ENCODE assay signal across 9 cellular contexts in the genomic region with DNA sequence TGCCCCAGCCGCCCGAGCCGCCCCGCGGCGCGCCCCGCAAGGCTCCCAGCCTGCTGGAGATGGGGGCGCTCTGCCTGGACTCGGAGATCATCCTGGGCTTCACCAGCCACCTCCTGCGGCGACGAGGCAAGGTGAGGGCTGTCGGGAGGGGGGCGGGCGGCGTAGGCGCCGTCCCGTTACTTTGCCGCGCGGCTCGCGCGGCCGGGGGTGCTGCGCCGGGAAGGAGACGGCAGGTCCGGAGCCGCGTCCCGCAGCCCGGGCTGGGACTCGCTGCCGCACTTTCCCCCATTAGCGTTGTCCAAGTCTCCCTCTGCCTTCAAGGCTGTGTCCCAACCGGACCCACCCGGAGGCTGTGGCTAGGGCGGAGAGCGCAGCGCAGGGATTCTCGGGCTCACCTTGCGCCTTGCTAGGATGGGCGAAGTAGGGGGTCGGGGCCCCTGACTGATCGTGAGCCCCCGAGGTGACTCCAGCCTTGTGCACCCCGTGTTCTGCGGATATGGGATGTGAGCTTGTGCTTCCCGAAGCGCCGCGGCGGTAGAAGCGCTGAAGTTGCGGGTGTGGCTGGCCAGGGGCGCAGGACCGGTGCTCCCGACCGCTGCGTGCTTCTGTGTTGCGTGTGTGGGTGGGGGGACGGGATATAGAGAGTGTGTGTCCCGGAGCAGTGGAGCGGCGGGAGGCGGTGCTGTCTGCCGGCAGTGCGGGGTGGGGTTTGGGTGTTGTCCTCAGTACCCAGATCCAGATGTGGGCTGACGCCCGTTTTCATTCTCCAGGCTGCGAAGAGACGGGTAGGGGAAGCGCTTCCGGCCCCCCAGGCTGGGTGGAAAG. TPM values are rescaled to one million over a fixed set of nuclear protein-coding genes. Genes with fewer than 3 reads are reported as not detected.
DNase-seq lines count a peak whose midpoint lies in the region; ATAC-seq, FAIRE-seq and TF ChIP-seq lines count a peak whose summit lies in the region.
"Had no signal": no experiment of that assay in that cellular context is flagged by ENCODE, and none has a peak within 500 bp of the region (broad histone marks: within the 10 kb centered on the region; RNA-seq: fewer than 3 reads in every experiment).

No MANE protein-coding gene starts in this region.

- H3K36me3 ChIP-seq in kidney (ENCODE audit: control insufficient read depth in 1 of 2, insufficient read depth in 2 of 2, low read length in 2 of 2) (no peaks in the 10 kb centered on the region), stomach (no peaks in the 10 kb centered on the region)

- H3K4me3 ChIP-seq in kidney (ENCODE audit: low read length in 2 of 2) = no peak overlapping the region
- H3K4me3 ChIP-seq in stomach = peak overlapping the region in 3 of 4 donors; percentile 49 to 63 (median 57)
- H3K4me3 ChIP-seq: PC-9 had no signal

- H3K4me3 Mint-ChIP-seq in activated CD8-positive, alpha-beta T cell treated with anti-CD3 and anti-CD28 coated beads for 36 hours = peak overlapping the region; percentile 12
- no peak overlapping the region for H3K4me3 Mint-ChIP-seq in activated CD8-positive, alpha-beta T cell treated with anti-CD3 and anti-CD28 coated beads, Interleukin-2, amount 10 ng/mL, durations not matched to agents 7 days and 5 days
- peak overlapping the region; percentile 65 for H3K4me3 Mint-ChIP-seq in activated T-helper 17 cell treated with anti-CD3 and anti-CD28 coated beads, Interleukin-2, amount 50 U/mL, for 72 hours

- H3K36me3 Mint-ChIP-seq in activated CD8-positive, alpha-beta T cell treated with anti-CD3 and anti-CD28 coated beads for 36 hours (ENCODE audit: low read depth) = no peaks in the 10 kb centered on the region
- H3K36me3 Mint-ChIP-seq in activated CD8-positive, alpha-beta T cell treated with anti-CD3 and anti-CD28 coated beads, Interleukin-2, amount 10 ng/mL, durations not matched to agents 7 days and 5 days (ENCODE audit: low read depth) = no peaks in the 10 kb centered on the region
- peaks cover 6% of the 10 kb centered on the region for H3K36me3 Mint-ChIP-seq in activated T-helper 17 cell treated with anti-CD3 and anti-CD28 coated beads, Interleukin-2, amount 50 U/mL, for 72 hours (ENCODE audit: low read depth)

- CTCF ChIA-PET in activated CD8-positive, alpha-beta T cell treated with anti-CD3 and anti-CD28 coated beads for 36 hours (lab: Charles Lee) = interaction anchor here (1.1 kb wide), 1 partner anchor 234 kb away, joined by 3 read pairs; no protein-coding TSS in a partner anchor
- CTCF ChIA-PET in activated CD8-positive, alpha-beta T cell treated with anti-CD3 and anti-CD28 coated beads, Interleukin-2, amount 10 ng/mL, durations not matched to agents 7 days and 5 days (lab: Charles Lee) = interaction anchor here (1.1 kb wide), 2 partner anchors 22 to 428 kb away, joined by 4 to 8 read pairs; no protein-coding TSS in a partner anchor

- TF ChIP-seq EP300 in stomach (IDR thresholded peaks at IDR 0.05) = no peak

- no peak for TF ChIP-seq CTCF in activated CD8-positive, alpha-beta T cell treated with anti-CD3 and anti-CD28 coated beads for 36 hours (IDR thresholded peaks at IDR 0.05)
- TF ChIP-seq CTCF in kidney (IDR thresholded peaks at IDR 0.05; ENCODE audit: borderline replicate concordance, extremely low read depth, insufficient read depth) (no peak), stomach (IDR thresholded peaks at IDR 0.05) (no peak)

- peaks cover 4% of the 10 kb centered on the region for H3K4me1 Mint-ChIP-seq in activated CD8-positive, alpha-beta T cell treated with anti-CD3 and anti-CD28 coated beads for 36 hours (ENCODE audit: low read depth)
- H3K4me1 Mint-ChIP-seq in activated CD8-positive, alpha-beta T cell treated with anti-CD3 and anti-CD28 coated beads, Interleukin-2, amount 10 ng/mL, durations not matched to agents 7 days and 5 days (ENCODE audit: low read depth) = peaks cover 10% of the 10 kb centered on the region
- no peaks in the 10 kb centered on the region for H3K4me1 Mint-ChIP-seq in activated T-helper 17 cell treated with anti-CD3 and anti-CD28 coated beads, Interleukin-2, amount 50 U/mL, for 72 hours

- no peaks in the 10 kb centered on the region for H3K9me3 Mint-ChIP-seq in activated CD8-positive, alpha-beta T cell treated with anti-CD3 and anti-CD28 coated beads for 36 hours
- H3K9me3 Mint-ChIP-seq in activated CD8-positive, alpha-beta T cell treated with anti-CD3 and anti-CD28 coated beads, Interleukin-2, amount 10 ng/mL, durations not matched to agents 7 days and 5 days (ENCODE audit: insufficient read depth) = no peaks in the 10 kb centered on the region
- H3K9me3 Mint-ChIP-seq in activated T-helper 17 cell treated with anti-CD3 and anti-CD28 coated beads, Interleukin-2, amount 50 U/mL, for 72 hours = no peaks in the 10 kb centered on the region

- peak; percentile 11 for DNase-seq in activated CD8-positive, alpha-beta T cell treated with anti-CD3 and anti-CD28 coated beads for 36 hours
- DNase-seq in activated CD8-positive, alpha-beta T cell treated with anti-CD3 and anti-CD28 coated beads, Interleukin-2, amount 10 ng/mL, durations not matched to agents 7 days and 5 days = no peak
- DNase-seq in kidney (peak; percentile 75), stomach (no peak), SK-N-DZ (ENCODE audit: low spot score) (no peak), NCI-H2029 (lab: John Stamatoyannopoulos, UW) (no peak)
- no peak for DNase-seq in stimulated activated naive CD4-positive, alpha-beta T cell treated with Interleukin-2 at 50 U/mL for 16 hours (lab: John Stamatoyannopoulos, UW)

- H3K4me1 ChIP-seq in kidney (ENCODE audit: control insufficient read depth in 1 of 2, insufficient read depth in 1 of 2, low read depth in 1 of 2, low read length in 2 of 2) (peaks cover 0 to 5% of the 10 kb centered on the region in 2 donors), stomach (peaks cover 26 to 48% (median 44%) of the 10 kb centered on the region in 4 donors)

- FAIRE-seq in kidney (lab: Jason Lieb, UNC) = no peak

- peaks cover 33% of the 10 kb centered on the region for H3K27me3 Mint-ChIP-seq in activated CD8-positive, alpha-beta T cell treated with anti-CD3 and anti-CD28 coated beads for 36 hours
- peaks cover 20% of the 10 kb centered on the region for H3K27me3 Mint-ChIP-seq in activated CD8-positive, alpha-beta T cell treated with anti-CD3 and anti-CD28 coated beads, Interleukin-2, amount 10 ng/mL, durations not matched to agents 7 days and 5 days (ENCODE audit: low read depth)
- H3K27me3 Mint-ChIP-seq in activated T-helper 17 cell treated with anti-CD3 and anti-CD28 coated beads, Interleukin-2, amount 50 U/mL, for 72 hours = peaks cover 24% of the 10 kb centered on the region

- H3K9me3 ChIP-seq in kidney (ENCODE audit: control insufficient read depth in 1 of 2, low read length in 2 of 2) = no peaks in the 10 kb centered on the region
- no peaks in the 10 kb centered on the region for H3K9me3 ChIP-seq in stomach

- 3 to 6% (median 3%) methylated on average over 24 to 77 of the region's 77 CpGs for WGBS in stomach, 5 donors

- no peak overlapping the region for H3K9ac ChIP-seq in kidney (ENCODE audit: low read length in 2 of 2)

- POLR2A ChIA-PET in activated CD8-positive, alpha-beta T cell treated with anti-CD3 and anti-CD28 coated beads for 36 hours (lab: Charles Lee) = no interaction called here
- POLR2A ChIA-PET in activated CD8-positive, alpha-beta T cell treated with anti-CD3 and anti-CD28 coated beads, Interleukin-2, amount 10 ng/mL, durations not matched to agents 7 days and 5 days (lab: Charles Lee) = no interaction called here

- no peak for TF ChIP-seq POLR2A in stomach (IDR thresholded peaks at IDR 0.05)

- no peak for ATAC-seq in activated CD8-positive, alpha-beta T cell treated with anti-CD3 and anti-CD28 coated beads for 36 hours
- ATAC-seq in activated CD8-positive, alpha-beta T cell treated with anti-CD3 and anti-CD28 coated beads, Interleukin-2, amount 10 ng/mL, durations not matched to agents 7 days and 5 days = no peak
- no peak for ATAC-seq in activated T-helper 17 cell treated with anti-CD3 and anti-CD28 coated beads, Interleukin-2, amount 50 U/mL, for 72 hours (replicated peaks)

- no peak overlapping the region for H3K27ac Mint-ChIP-seq in activated CD8-positive, alpha-beta T cell treated with anti-CD3 and anti-CD28 coated beads for 36 hours
- no peak overlapping the region for H3K27ac Mint-ChIP-seq in activated CD8-positive, alpha-beta T cell treated with anti-CD3 and anti-CD28 coated beads, Interleukin-2, amount 10 ng/mL, durations not matched to agents 7 days and 5 days
- H3K27ac Mint-ChIP-seq in activated T-helper 17 cell treated with anti-CD3 and anti-CD28 coated beads, Interleukin-2, amount 50 U/mL, for 72 hours = no peak overlapping the region

- intact Hi-C loops in activated CD8-positive, alpha-beta T cell treated with anti-CD3 and anti-CD28 coated beads for 36 hours (cut with micrococcal nuclease) = loop anchor here (5.0 kb wide), 1 partner anchor 506 kb away; no protein-coding TSS in a partner anchor
- intact Hi-C loops in kidney (cut with DNase I) (loop anchor here (5.0 kb wide), 1 partner anchor 426 kb away; no protein-coding TSS in a partner anchor), stomach (cut with DNase I; ENCODE audit: low total_unique reads) (loop anchor here (5.0 to 10.0 kb wide), 3 partner anchors 62 to 508 kb away; no protein-coding TSS in a partner anchor)

- H3K27ac ChIP-seq in kidney (ENCODE audit: low read depth in 2 of 2, low read length in 2 of 2) (no peak overlapping the region), stomach (no peak overlapping the region)
- H3K27ac ChIP-seq: PC-9 had no signal

- H3K27me3 ChIP-seq in stomach = peaks cover 16 to 92% (median 60%) of the 10 kb centered on the region in 3 donors

RNA-seq across cellular contexts. Expression of a gene that starts 1.7 kb away (rescaled TPM):
- under 1 TPM; 0.59 to 0.65 TPM for total RNA-seq in activated CD8-positive, alpha-beta T cell treated with anti-CD3 and anti-CD28 coated beads for 36 hours
- under 1 TPM; 0.26 TPM for total RNA-seq in activated CD8-positive, alpha-beta T cell treated with anti-CD3 and anti-CD28 coated beads, Interleukin-2, amount 10 ng/mL, durations not matched to agents 7 days and 5 days
- total RNA-seq in activated T-helper 17 cell treated with anti-CD3 and anti-CD28 coated beads, Interleukin-2, amount 50 U/mL, for 72 hours = 1 to 10 TPM; 1.1 to 1.6 TPM
- total RNA-seq in kidney (12.3 TPM), stomach (10 to 100 TPM in 1 of 5 donors, 1 to 10 TPM in 3, under 1 TPM in 1; 0.89 to 21.7 (median 2.8) TPM)
- polyA plus RNA-seq in kidney (ENCODE audit: insufficient read depth, low read depth, low replicate concordance) (2.3 TPM), stomach (1 to 10 TPM in 2 of 3 donors, under 1 TPM in 1; 0.65 to 1.8 (median 1.2) TPM)
- 18.6 and 26.8 TPM in 2 replicates for polyA plus RNA-seq in SK-N-DZ (2014; cell fraction: cytosol; rRNA removed)
- 31.9 and 35.6 TPM in 2 replicates for polyA plus RNA-seq in SK-N-DZ (2014; cell fraction: nucleus; rRNA removed)

RNA-seq across cellular contexts. Expression of a gene that starts 51.2 kb away (rescaled TPM):
- total RNA-seq in activated CD8-positive, alpha-beta T cell treated with anti-CD3 and anti-CD28 coated beads for 36 hours = not detected
- total RNA-seq in activated CD8-positive, alpha-beta T cell treated with anti-CD3 and anti-CD28 coated beads, Interleukin-2, amount 10 ng/mL, durations not matched to agents 7 days and 5 days = not detected
- not detected for total RNA-seq in activated T-helper 17 cell treated with anti-CD3 and anti-CD28 coated beads, Interleukin-2, amount 50 U/mL, for 72 hours
- total RNA-seq in kidney (2.5 TPM), stomach (10 to 100 TPM in 1 of 5 donors, 1 to 10 TPM in 2, under 1 TPM in 1, not detected in 1; 0.58 to 10.7 (median 5.3) TPM)
- polyA plus RNA-seq in kidney (ENCODE audit: insufficient read depth, low read depth, low replicate concordance) (58.1 TPM), stomach (1 to 10 TPM in 2 of 3 donors, under 1 TPM in 1; 0.12 to 5.5 (median 4.4) TPM)
- not detected in 2 replicates for polyA plus RNA-seq in SK-N-DZ (2014; cell fraction: cytosol; rRNA removed)
- polyA plus RNA-seq in SK-N-DZ (2014; cell fraction: nucleus; rRNA removed) = not detected in 2 replicates
- total RNA-seq: PC-9 had no signal

Comparison
In these comparisons a context has a peak if more than half of its experiments do, and no peak if none do; other contexts are left out.
1. DNase-seq: peak in activated CD8-positive, alpha-beta T cell treated with anti-CD3 and anti-CD28 coated beads for 36 hours (single experiment) and kidney (single experiment); none in activated CD8-positive, alpha-beta T cell treated with anti-CD3 and anti-CD28 coated beads, Interleukin-2, amount 10 ng/mL, durations not matched to agents 7 days and 5 days (single experiment), stomach (single experiment), SK-N-DZ (single experiment), NCI-H2029 (single experiment) and stimulated activated naive CD4-positive, alpha-beta T cell treated with Interleukin-2 at 50 U/mL for 16 hours (single experiment).
2. H3K4me3 ChIP-seq: peak in stomach (3 of 4); none in kidney (0 of 2).